Comparison of ENCODE assay signal across 8 cellular contexts in genomic region chr2:21042958-21043743, GRCh38. TPM values are rescaled to one million over a fixed set of nuclear protein-coding genes. Genes with fewer than 3 reads are reported as not detected.
DNase-seq lines count a peak whose midpoint lies in the region; ATAC-seq and TF ChIP-seq lines count a peak whose summit lies in the region.

No MANE protein-coding gene starts in this region.

- peaks cover 3% of the 10 kb centered on the region for H3K4me1 Mint-ChIP-seq in activated CD4-positive, alpha-beta T cell treated with anti-CD3 and anti-CD28 coated beads for 36 hours

- H3K4me1 ChIP-seq in HEK293 (ENCODE audit: control insufficient read depth, insufficient read depth, low read length) (no peaks in the 10 kb centered on the region), left lung (peaks cover 5 to 14% of the 10 kb centered on the region in 2 donors)

- H3K27ac Mint-ChIP-seq in activated CD4-positive, alpha-beta T cell treated with anti-CD3 and anti-CD28 coated beads for 36 hours, result no peak overlapping the region

- CTCF ChIA-PET in HEK293 (lab: Yijun Ruan, JAX), result interaction anchor here (0.5 to 3.8 kb wide), 17 partner anchors 10 to 546 kb away, joined by 3 to 19 read pairs (median 5); no protein-coding TSS in a partner anchor
- CTCF ChIA-PET in activated CD4-positive, alpha-beta T cell treated with anti-CD3 and anti-CD28 coated beads for 36 hours (lab: Charles Lee), result interaction anchor here (0.7 to 3.4 kb wide), 14 partner anchors 9 to 277 kb away, joined by 3 to 22 read pairs (median 4); no protein-coding TSS in a partner anchor

- H3K27ac ChIP-seq in HEK293 (ENCODE audit: extremely low read depth, low read depth, low read length) (no peak overlapping the region), left lung (no peak overlapping the region)

- H3K9me3 Mint-ChIP-seq in activated CD4-positive, alpha-beta T cell treated with anti-CD3 and anti-CD28 coated beads for 36 hours (ENCODE audit: low read depth), result no peaks in the 10 kb centered on the region

- DNase-seq in NCI-H1417 (lab: John Stamatoyannopoulos, UW) (peak; percentile 30 to 68 (median 62)), NCI-H1417 treated with DMSO at 0.1 percent for 48 hours (lab: John Stamatoyannopoulos, UW) (no peak), NB4 (ENCODE audit: low read depth) (peak; percentile 74), dermis blood vessel endothelial cell (peak; percentile 74), left lung (peak; percentile 53 to 90)
- peak; percentile 73 for DNase-seq in activated CD4-positive, alpha-beta T cell treated with anti-CD3 and anti-CD28 coated beads for 36 hours
- DNase-seq in stimulated activated CD4-positive, alpha-beta T cell treated with anti-CD3 and anti-CD28 coated beads, Interleukin-4, amount 100 ng/mL, for 48 hours (ENCODE audit: low read depth in 2 of 2), result peak; percentile 30 to 54

- H3K9me3 ChIP-seq in HEK293 (ENCODE audit: control insufficient read depth, insufficient read depth, low read depth, low read length), result no peaks in the 10 kb centered on the region
- no peaks in the 10 kb centered on the region for H3K9me3 ChIP-seq in left lung

- POLR2A ChIA-PET in HEK293 (lab: Yijun Ruan, JAX), result no interaction called here
- POLR2A ChIA-PET in activated CD4-positive, alpha-beta T cell treated with anti-CD3 and anti-CD28 coated beads for 36 hours (lab: Charles Lee), result no interaction called here

- H3K36me3 Mint-ChIP-seq in activated CD4-positive, alpha-beta T cell treated with anti-CD3 and anti-CD28 coated beads for 36 hours (ENCODE audit: low read depth), result no peaks in the 10 kb centered on the region

- peak; percentile 64 for ATAC-seq in activated CD4-positive, alpha-beta T cell treated with anti-CD3 and anti-CD28 coated beads for 36 hours
- ATAC-seq in left lung, result peak; percentile 86

- intact Hi-C loops in activated CD4-positive, alpha-beta T cell treated with anti-CD3 and anti-CD28 coated beads for 36 hours (cut with DNase I, micrococcal nuclease), result loop anchor here (1.0 to 5.0 kb wide), 3 partner anchors 75 to 1314 kb away; no protein-coding TSS in a partner anchor
- intact Hi-C loops in left lung (cut with DNase I), result loop anchor here in 1 of 2 donors (5.0 to 10.0 kb wide), 2 partner anchors 74 to 272 kb away; no protein-coding TSS in a partner anchor

- no peak for TF ChIP-seq POLR2A in NB4 (IDR thresholded peaks at IDR 0.05; ENCODE audit: extremely low read depth, insufficient read length)

- TF ChIP-seq CTCF in HEK293 (tag by site-specific recombination; IDR thresholded peaks at IDR 0.05) (peak; percentile 74), NB4 (IDR thresholded peaks at IDR 0.05; ENCODE audit: low read depth, low read length) (peak; percentile 95), left lung (IDR thresholded peaks at IDR 0.05) (peak; percentile 90 to 99)

- H3K4me3 ChIP-seq in HEK293 (ENCODE audit: low read depth, low read length) (no peak overlapping the region), NB4 (ENCODE audit: low read depth, low read length) (no peak overlapping the region), left lung (no peak overlapping the region)

- no peak overlapping the region for H3K4me3 Mint-ChIP-seq in activated CD4-positive, alpha-beta T cell treated with anti-CD3 and anti-CD28 coated beads for 36 hours

- H3K27me3 Mint-ChIP-seq in activated CD4-positive, alpha-beta T cell treated with anti-CD3 and anti-CD28 coated beads for 36 hours, result peaks cover 26% of the 10 kb centered on the region

- peaks cover 0 to 48% of the 10 kb centered on the region in 2 donors for H3K27me3 ChIP-seq in left lung

- H3K36me3 ChIP-seq in HEK293 (ENCODE audit: control insufficient read depth in 2 of 2, insufficient read depth in 1 of 2, low read length in 2 of 2) (no peaks in the 10 kb centered on the region), left lung (no peaks in the 10 kb centered on the region)

TF ChIP-seq in HEK293, 187 proteins besides CTCF, POLR2A, EP300 and RAD21:
- TF ChIP-seq ZNF654 (tag by site-specific recombination; IDR thresholded peaks at IDR 0.05; ENCODE audit: low read depth) (peak; percentile 78), PRDM1 (tag by site-specific recombination; IDR thresholded peaks at IDR 0.05) (no peak)

RNA-seq across cellular contexts. Expression of gene APOB, which starts 0.7 kb away (rescaled TPM):
- not detected for total RNA-seq in activated CD4-positive, alpha-beta T cell treated with anti-CD3 and anti-CD28 coated beads for 36 hours
- total RNA-seq in dermis blood vessel endothelial cell, result under 0.01 and 0.09 TPM in 2 replicates
- under 1 TPM; 0.23 to 0.26 TPM for total RNA-seq in left lung
